9 cellular contexts compared by ENCODE assay signal in the genomic region with DNA sequence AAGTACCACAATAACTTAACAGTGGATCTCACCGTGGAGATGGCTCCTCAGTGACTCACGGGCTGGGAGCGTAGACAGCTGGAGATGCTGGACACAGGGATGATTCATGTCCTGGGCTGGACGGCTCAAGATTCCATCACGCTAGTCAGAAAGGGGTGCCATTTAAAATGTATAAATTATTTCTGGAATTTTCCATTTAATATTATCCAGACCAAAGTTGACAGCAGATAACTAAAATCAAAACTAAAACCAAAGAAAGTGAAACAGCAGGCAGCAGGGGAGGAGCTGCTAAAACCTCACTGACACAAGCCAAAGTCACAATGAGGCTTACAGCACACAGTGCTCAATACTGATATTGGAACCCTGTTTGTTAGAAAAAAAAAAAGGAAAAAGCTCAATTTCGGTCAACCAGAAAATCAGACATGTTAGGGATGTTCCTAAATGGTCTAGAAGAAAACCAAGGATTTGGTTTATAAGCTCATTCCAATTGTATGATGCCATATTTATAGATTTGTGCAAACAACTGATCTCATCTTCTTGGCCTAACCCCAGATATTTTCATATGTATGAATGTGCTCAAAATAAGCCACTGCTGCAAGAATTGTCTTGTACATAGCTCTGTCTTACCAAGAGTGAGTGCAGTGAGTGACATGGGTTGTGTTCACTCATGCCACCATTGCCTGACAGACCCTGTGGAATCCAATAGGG.
A peak's percentile ranks its signal among the peaks of the same experiment; 100 is the strongest.
DNase-seq lines count a peak whose midpoint lies in the region; ATAC-seq and TF ChIP-seq lines count a peak whose summit lies in the region.
"Had no signal": no experiment of that assay in that cellular context is flagged by ENCODE, and none has a peak within 500 bp of the region (broad histone marks: within the 10 kb centered on the region; RNA-seq: fewer than 3 reads in every experiment).

No MANE protein-coding gene starts in this region.

- peak; percentile 83 to 84 for ATAC-seq in activated CD4-positive, CD25-positive, alpha-beta regulatory T cell treated with anti-CD3 and anti-CD28 coated beads, Interleukin-2, amount 50 U/mL, for 24 hours
- ATAC-seq in HG02678 (IDR thresholded peaks at IDR 0.05; ENCODE audit: unreplicated experiment) = peak; percentile 81

- DNase-seq in activated CD4-positive, CD25-positive, alpha-beta regulatory T cell treated with anti-CD3 and anti-CD28 coated beads, Interleukin-2, amount 50 U/mL, for 72 hours = no peak
- DNase-seq in RPMI7951 (ENCODE audit: low read depth) = peak; percentile 91
- DNase-seq in esophagus muscularis mucosa (ENCODE audit: extremely low spot score) = no peak
- peak; percentile 89 for DNase-seq in renal cortical epithelial cell (ENCODE audit: low read depth)
- no peak for DNase-seq in colonic mucosa
- no peak for DNase-seq in NCI-H2081 treated with DMSO at 0.1 percent for 48 hours (lab: John Stamatoyannopoulos, UW)

- 30% methylated on average over 6 of the region's 6 CpGs for WGBS in esophagus muscularis mucosa

- H3K27me3 ChIP-seq in esophagus muscularis mucosa (no peaks in the 10 kb centered on the region), colonic mucosa (no peaks in the 10 kb centered on the region)

- H3K4me1 ChIP-seq in esophagus muscularis mucosa (peaks cover 12 to 59% (median 50%) of the 10 kb centered on the region in 4 donors), colonic mucosa (no peaks in the 10 kb centered on the region)

- peak overlapping the region; percentile 8 to 43 (median 31) for H3K4me3 ChIP-seq in esophagus muscularis mucosa
- no peak overlapping the region for H3K4me3 ChIP-seq in colonic mucosa

- peak overlapping the region; percentile 31 to 70 (median 50) for H3K27ac ChIP-seq in esophagus muscularis mucosa (replicated peaks in 1 of 4)
- H3K27ac ChIP-seq in colonic mucosa = no peak overlapping the region
- H3K27ac ChIP-seq: C4-2B had no signal

- no peak overlapping the region for H3K9ac ChIP-seq in colonic mucosa (ENCODE audit: low read depth in 2 of 2, low read length in 2 of 2)

- TF ChIP-seq POLR2A in esophagus muscularis mucosa (IDR thresholded peaks at IDR 0.05; ENCODE audit: low read depth) = no peak

- intact Hi-C loops in esophagus muscularis mucosa (cut with DNase I) (no loop called here), colonic mucosa (cut with DNase I) (no loop called here)

- H3K36me3 ChIP-seq in esophagus muscularis mucosa (no peaks in the 10 kb centered on the region), colonic mucosa (no peaks in the 10 kb centered on the region)

- no peak for TF ChIP-seq EP300 in esophagus muscularis mucosa (IDR thresholded peaks at IDR 0.05)

- TF ChIP-seq CTCF in esophagus muscularis mucosa (IDR thresholded peaks at IDR 0.05) (no peak), colonic mucosa (IDR thresholded peaks at IDR 0.05) (no peak)

- H3K9me3 ChIP-seq in esophagus muscularis mucosa (no peaks in the 10 kb centered on the region), colonic mucosa (no peaks in the 10 kb centered on the region)

Comparison
In these comparisons a context has a peak if more than half of its experiments do, and no peak if none do; other contexts are left out.
1. DNase-seq: peak in RPMI7951 (single experiment) and renal cortical epithelial cell (single experiment); none in activated CD4-positive, CD25-positive, alpha-beta regulatory T cell treated with anti-CD3 and anti-CD28 coated beads, Interleukin-2, amount 50 U/mL, for 72 hours (single experiment), esophagus muscularis mucosa (single experiment), colonic mucosa (single experiment) and NCI-H2081 treated with DMSO at 0.1 percent for 48 hours (single experiment).